2 cellular contexts compared by ENCODE assay signal in the genomic region with DNA sequence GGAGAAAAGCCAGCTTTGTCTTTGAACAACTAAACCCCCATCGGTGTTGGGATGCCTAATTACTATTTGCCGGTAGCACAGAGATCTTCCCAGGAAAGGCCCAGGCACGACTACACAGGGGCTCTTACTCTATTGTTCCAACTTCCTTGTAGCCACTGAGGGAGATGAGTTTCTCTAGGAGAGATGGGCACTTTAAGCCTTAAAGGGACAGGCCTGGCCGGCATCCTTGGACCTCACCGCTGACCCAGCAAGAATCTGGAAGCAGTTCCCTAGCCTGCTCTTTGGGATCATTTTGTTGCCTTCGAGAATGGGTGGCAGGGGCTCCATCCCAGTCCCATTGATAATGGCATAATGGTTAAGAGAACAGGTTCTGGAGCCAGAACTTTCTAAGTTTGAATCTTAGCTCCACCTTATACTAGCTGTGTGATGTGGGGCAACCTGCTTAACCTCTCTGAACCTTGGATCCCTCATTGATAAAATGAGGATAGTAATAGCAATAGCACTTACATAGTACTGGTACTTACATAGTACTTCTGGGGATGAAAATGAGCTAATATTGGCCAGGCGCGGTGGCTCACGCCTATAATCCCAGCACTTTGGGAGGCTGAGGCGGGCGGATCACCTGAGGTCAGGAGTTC.
TF ChIP-seq lines count a peak whose summit lies in the region.

No MANE protein-coding gene starts in this region.

TF ChIP-seq in HEK293, 187 proteins besides CTCF, POLR2A, EP300 and RAD21:
- TF ChIP-seq SP3 (tag by site-specific recombination; IDR thresholded peaks at IDR 0.05) (no peak), ZFP37 (tag by site-specific recombination; IDR thresholded peaks at IDR 0.05) (no peak), ZNF658 (tag by site-specific recombination; IDR thresholded peaks at IDR 0.05) (no peak), MYNN (tag by site-specific recombination; IDR thresholded peaks at IDR 0.05; ENCODE audit: borderline replicate concordance) (no peak), ZNF768 (tag by site-specific recombination; IDR thresholded peaks at IDR 0.05) (peak; percentile 53; the same call in 1 of the 2 replicates), YY1 (tag by site-specific recombination; IDR thresholded peaks at IDR 0.05) (no peak), GFI1B (tag by site-specific recombination; IDR thresholded peaks at IDR 0.05) (no peak)

TF ChIP-seq in H1, 55 proteins besides CTCF, POLR2A, EP300 and RAD21:
- TF ChIP-seq, protein P1, sequence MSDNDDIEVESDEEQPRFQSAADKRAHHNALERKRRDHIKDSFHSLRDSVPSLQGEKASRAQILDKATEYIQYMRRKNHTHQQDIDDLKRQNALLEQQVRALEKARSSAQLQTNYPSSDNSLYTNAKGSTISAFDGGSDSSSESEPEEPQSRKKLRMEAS (IDR thresholded peaks at IDR 0.05): peak; percentile 21; the same call in 1 of the 2 replicates
- no peak for TF ChIP-seq JUND (IDR thresholded peaks at IDR 0.05; ENCODE audit: low read length)
